ENCODE assay signal across 11 cellular contexts in genomic region chr17:78665385-78665951, GRCh38.
DNase-seq lines count a peak whose midpoint lies in the region; ATAC-seq, FAIRE-seq and TF ChIP-seq lines count a peak whose summit lies in the region.
"Had no signal": no experiment of that assay in that cellular context is flagged by ENCODE, and none has a peak within 500 bp of the region (broad histone marks: within the 10 kb centered on the region; RNA-seq: fewer than 3 reads in every experiment).

No MANE protein-coding gene starts in this region.

- H3K27ac Mint-ChIP-seq in natural killer cell, result peak overlapping the region; percentile 81 to 88

- H3K9me1 ChIP-seq in K562 (ENCODE audit: control insufficient read depth, insufficient read depth, low read length), result peaks cover 5% of the 10 kb centered on the region

- H3K4me3 ChIP-seq in A549, result no peak overlapping the region
- no peak overlapping the region for H3K4me3 ChIP-seq in HEK293 (ENCODE audit: low read depth, low read length)
- no peak overlapping the region for H3K4me3 ChIP-seq in K562
- H3K4me3 ChIP-seq in tibial artery, result no peak overlapping the region

- no peak for TF ChIP-seq EP300 in A549 (IDR thresholded peaks at IDR 0.05)
- no peak for TF ChIP-seq EP300 in K562 (IDR thresholded peaks at IDR 0.05; ENCODE audit: low read length)

- POLR2A ChIA-PET in A549 (lab: Yijun Ruan, JAX), result interaction anchor here (0.9 kb wide), 1 partner anchor 9 kb away, joined by 3 read pairs; no protein-coding TSS in a partner anchor
- POLR2A ChIA-PET in HEK293 (lab: Yijun Ruan, JAX), result interaction anchor here (1.0 kb wide), 1 partner anchor 41 kb away, joined by 3 read pairs; no protein-coding TSS in a partner anchor
- POLR2A ChIA-PET in K562 (lab: Yijun Ruan, JAX), result interaction anchor here (0.7 to 2.2 kb wide), 9 partner anchors 8 to 708 kb away, joined by 3 to 11 read pairs (median 3); no protein-coding TSS in a partner anchor

- intact Hi-C loops in K562 (cut with micrococcal nuclease), result no loop called here
- intact Hi-C loops in natural killer cell (cut with micrococcal nuclease), result no loop called here
- intact Hi-C loops in tibial artery (cut with DNase I; ENCODE audit: low total_unique reads), result no loop called here

- H3K4me1 ChIP-seq in A549 (peaks cover 23% of the 10 kb centered on the region), HEK293 (ENCODE audit: control insufficient read depth, insufficient read depth, low read length) (peaks cover 16% of the 10 kb centered on the region), K562 (replicated peaks in 1 of 2; ENCODE audit: control insufficient read depth in 2 of 2, insufficient read depth in 2 of 2, low read length in 2 of 2) (peaks cover 22 to 25% of the 10 kb centered on the region in 2 experiments), tibial artery (peaks cover 0 to 6% (median 0%) of the 10 kb centered on the region in 4 donors)

- H3K36me3 ChIP-seq in HEK293 (ENCODE audit: control insufficient read depth in 2 of 2, insufficient read depth in 1 of 2, low read length in 2 of 2) (no peaks in the 10 kb centered on the region), K562 (ENCODE audit: control insufficient read depth, insufficient read depth, low read length) (no peaks in the 10 kb centered on the region), tibial artery (no peaks in the 10 kb centered on the region)

- TF ChIP-seq RAD21 in A549 (conservative IDR thresholded peaks at IDR 0.05 in 1 of 2, IDR thresholded peaks at IDR 0.05 in 1 of 2) (no peak), K562 (CRISPR knock-in tag; conservative IDR thresholded peaks at IDR 0.05 in 1 of 2, IDR thresholded peaks at IDR 0.05 in 1 of 2) (no peak)

- no peaks in the 10 kb centered on the region for H3K79me2 ChIP-seq in K562 (ENCODE audit: control insufficient read depth, insufficient read depth, low read length)

- no peak for TF ChIP-seq POLR2A in A549 (IDR thresholded peaks at IDR 0.05; ENCODE audit: low read length)
- no peak for TF ChIP-seq POLR2A in K562 (conservative IDR thresholded peaks at IDR 0.05)

- no peaks in the 10 kb centered on the region for H3K36me3 Mint-ChIP-seq in natural killer cell
- H3K36me3 Mint-ChIP-seq: brain had no signal

- WGBS in A549 (ENCODE audit: missing lambda C conversion rate), result 88% methylated on average over 15 of the region's 15 CpGs
- 0% methylated on average over 15 of the region's 15 CpGs for WGBS in K562 (ENCODE audit: insufficient coverage, low coverage, missing lambda C conversion rate)

- no TSS peak for BruUV-seq in K562 (replicated peaks; lab: Mats Ljungman, UMichigan)

- ATAC-seq in A549 (no peak), K562 (peak; percentile 44), natural killer cell (peak; percentile 45 to 63 (median 58)), HG02642 (IDR thresholded peaks at IDR 0.05; ENCODE audit: poor library complexity, unreplicated experiment) (no peak), HG02840 (IDR thresholded peaks at IDR 0.05; ENCODE audit: low FRiP score, unreplicated experiment) (no peak)

- DNase-seq in A549 (ENCODE audit: low read depth in 1 of 2, low spot score in 1 of 2), result no peak
- no peak for DNase-seq in K562 (ENCODE audit: extremely low read depth in 1 of 4, low spot score in 3 of 4)
- DNase-seq in natural killer cell, result no peak
- no peak for DNase-seq in tibial artery
- no peak for DNase-seq in activated gamma-delta T cell (lab: John Stamatoyannopoulos, UW)
- DNase-seq: NCI-H187 treated with DMSO at 0.1 percent for 48 hours had no signal

- TF ChIP-seq CTCF in A549 (IDR thresholded peaks at IDR 0.05), result no peak
- TF ChIP-seq CTCF in HEK293 (tag by site-specific recombination; IDR thresholded peaks at IDR 0.05), result no peak
- no peak for TF ChIP-seq CTCF in K562 (IDR thresholded peaks at IDR 0.05 in 2 of 3, conservative IDR thresholded peaks at IDR 0.05 in 1 of 3; ENCODE audit: insufficient read depth in 2 of 3, low read depth in 1 of 3, low read length in 3 of 3)
- TF ChIP-seq CTCF in natural killer cell (IDR thresholded peaks at IDR 0.05), result no peak
- TF ChIP-seq CTCF in tibial artery (IDR thresholded peaks at IDR 0.05), result no peak

- CTCF ChIA-PET in A549 (lab: Yijun Ruan, JAX), result interaction anchor here (1.0 to 6.1 kb wide), 7 partner anchors 12 to 168 kb away, joined by 3 to 45 read pairs (median 5); no protein-coding TSS in a partner anchor
- CTCF ChIA-PET in HEK293 (lab: Yijun Ruan, JAX), result interaction anchor here (0.6 to 2.5 kb wide), 6 partner anchors 9 to 1921 kb away, joined by 3 to 17 read pairs (median 6); no protein-coding TSS in a partner anchor
- CTCF ChIA-PET in K562 (lab: Yijun Ruan, JAX; ENCODE audit: low intra/inter-chr PET ratio), result no interaction called here

- peaks cover 39% of the 10 kb centered on the region for H4K20me1 ChIP-seq in K562 (replicated peaks; ENCODE audit: control insufficient read depth, insufficient read depth, low read length)

- H3K4me1 Mint-ChIP-seq in natural killer cell, result peaks cover 28 to 43% of the 10 kb centered on the region in 2 donors

- H3K4me2 ChIP-seq in A549, result no peak overlapping the region
- H3K4me2 ChIP-seq in K562 (ENCODE audit: insufficient read depth, low read length), result no peak overlapping the region

- H3K4me3 Mint-ChIP-seq in natural killer cell, result peak overlapping the region; percentile 67
- H3K4me3 Mint-ChIP-seq: brain had no signal

- H2AFZ ChIP-seq in K562 (ENCODE audit: low read depth, low read length), result no peak overlapping the region

- H3K27ac ChIP-seq in A549 (peak overlapping the region; percentile 34 to 71; a peak in 5 of 6 replicates), HEK293 (ENCODE audit: extremely low read depth, low read depth, low read length) (0 out of 2 replicates have a peak overlapping the region, but pooled peaks have one; percentile 11), K562 (ENCODE audit: extremely low read depth, low read depth, low read length) (no peak overlapping the region), tibial artery (no peak overlapping the region)
- H3K27ac ChIP-seq: C4-2B had no signal

- no peaks in the 10 kb centered on the region for H3K9me3 Mint-ChIP-seq in natural killer cell
- H3K9me3 Mint-ChIP-seq: brain had no signal

- no peaks in the 10 kb centered on the region for H3K27me3 Mint-ChIP-seq in natural killer cell (ENCODE audit: low read depth in 2 of 2)
- H3K27me3 Mint-ChIP-seq: brain had no signal

- H3K27me3 ChIP-seq in K562 (ENCODE audit: control insufficient read depth in 2 of 2, insufficient read depth in 2 of 2, low read length in 2 of 2) (peaks cover 10 to 26% of the 10 kb centered on the region in 2 experiments; a peak in 4 of 5 replicates), tibial artery (no peaks in the 10 kb centered on the region)

- H3K9me3 ChIP-seq in A549 (no peaks in the 10 kb centered on the region), HEK293 (ENCODE audit: control insufficient read depth, insufficient read depth, low read depth, low read length) (no peaks in the 10 kb centered on the region), K562 (replicated peaks; ENCODE audit: control insufficient read depth, insufficient read depth, low read depth, low read length) (no peaks in the 10 kb centered on the region), tibial artery (no peaks in the 10 kb centered on the region)

- FAIRE-seq in A549 (lab: Jason Lieb, UNC), result no peak
- FAIRE-seq in K562 (lab: Jason Lieb, UNC), result no peak

- H3K9ac ChIP-seq in K562 (ENCODE audit: insufficient read depth in 1 of 2, low read depth in 2 of 2, low read length in 2 of 2), result no peak overlapping the region

- in situ Hi-C loops in K562 (cut with MboI), result no loop called here

TF ChIP-seq in A549, 52 proteins besides CTCF, POLR2A, EP300 and RAD21 (continues in another document):
- TF ChIP-seq, protein P1, sequence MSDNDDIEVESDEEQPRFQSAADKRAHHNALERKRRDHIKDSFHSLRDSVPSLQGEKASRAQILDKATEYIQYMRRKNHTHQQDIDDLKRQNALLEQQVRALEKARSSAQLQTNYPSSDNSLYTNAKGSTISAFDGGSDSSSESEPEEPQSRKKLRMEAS (IDR thresholded peaks at IDR 0.05), result no peak
- TF ChIP-seq, protein P2, sequence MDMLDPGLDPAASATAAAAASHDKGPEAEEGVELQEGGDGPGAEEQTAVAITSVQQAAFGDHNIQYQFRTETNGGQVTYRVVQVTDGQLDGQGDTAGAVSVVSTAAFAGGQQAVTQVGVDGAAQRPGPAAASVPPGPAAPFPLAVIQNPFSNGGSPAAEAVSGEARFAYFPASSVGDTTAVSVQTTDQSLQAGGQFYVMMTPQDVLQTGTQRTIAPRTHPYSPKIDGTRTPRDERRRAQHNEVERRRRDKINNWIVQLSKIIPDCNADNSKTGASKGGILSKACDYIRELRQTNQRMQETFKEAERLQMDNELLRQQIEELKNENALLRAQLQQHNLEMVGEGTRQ (IDR thresholded peaks at IDR 0.05), result no peak
- no peak for TF ChIP-seq RNF2 (IDR thresholded peaks at IDR 0.05; ENCODE audit: borderline replicate concordance, low read depth)
- TF ChIP-seq SREBF2 (IDR thresholded peaks at IDR 0.05), result no peak

TF ChIP-seq in HEK293, 187 proteins besides CTCF, POLR2A, EP300 and RAD21 (continues in another document):
- TF ChIP-seq ZSCAN18 (tag by site-specific recombination; IDR thresholded peaks at IDR 0.05) (no peak), ZNF423 (tag by site-specific recombination; IDR thresholded peaks at IDR 0.05) (no peak), ZNF664 (tag by site-specific recombination; IDR thresholded peaks at IDR 0.05) (peak; percentile 93)

TF ChIP-seq in K562, 482 proteins besides CTCF, POLR2A, EP300 and RAD21 (continues in another document):
- TF ChIP-seq SIN3A (IDR thresholded peaks at IDR 0.05; ENCODE audit: borderline replicate concordance in 2 of 2, control insufficient read depth in 1 of 2, low read depth in 2 of 2, low read length in 2 of 2), result 0 out of 4 replicates have a peak, but pooled peaks of 1 of the 2 experiments have one; percentile 3

Comparison
In these comparisons a context has a peak if more than half of its experiments do, and no peak if none do; other contexts are left out.
1. ATAC-seq: peak in K562 (single experiment) and natural killer cell (3 of 3); none in A549 (0 of 2), HG02642 (single experiment) and HG02840 (single experiment).
2. H3K27ac ChIP-seq: peak in A549 (2 of 2) and HEK293 (single experiment); none in K562 (single experiment) and tibial artery (0 of 2).